ENCODE assay signal across 8 cellular contexts in the genomic region with DNA sequence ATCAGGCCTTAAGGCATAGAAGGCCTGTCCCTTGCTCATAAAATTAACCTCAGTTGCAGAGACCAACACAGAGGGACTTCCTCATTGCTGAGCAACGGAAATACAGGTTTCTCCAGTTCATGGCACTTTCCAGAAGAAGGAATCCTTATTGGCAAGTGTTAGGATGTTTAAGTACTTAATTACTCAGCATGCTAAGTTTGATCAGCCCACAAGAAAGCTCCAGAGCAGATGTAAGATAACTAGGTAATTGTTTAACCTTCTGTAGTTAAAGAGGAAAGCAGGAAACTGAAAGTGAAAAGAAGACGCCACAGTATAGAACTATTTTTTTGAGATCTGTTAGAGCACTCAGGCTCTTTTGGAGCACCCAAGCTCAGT. TPM values are rescaled to one million over a fixed set of nuclear protein-coding genes. Genes with fewer than 3 reads are reported as not detected.
A peak's percentile ranks its signal among the peaks of the same experiment; 100 is the strongest.
DNase-seq lines count a peak whose midpoint lies in the region; ATAC-seq and TF ChIP-seq lines count a peak whose summit lies in the region.

No MANE protein-coding gene starts in this region.

- no peaks in the 10 kb centered on the region for H3K27me3 Mint-ChIP-seq in activated CD8-positive, alpha-beta memory T cell treated with anti-CD3 and anti-CD28 coated beads, Interleukin-2, amount 10 ng/mL, durations not matched to agents 7 days and 5 days

- peaks cover 43% of the 10 kb centered on the region for H3K4me1 Mint-ChIP-seq in activated CD8-positive, alpha-beta memory T cell treated with anti-CD3 and anti-CD28 coated beads, Interleukin-2, amount 10 ng/mL, durations not matched to agents 7 days and 5 days

- TF ChIP-seq EP300 in esophagus muscularis mucosa (IDR thresholded peaks at IDR 0.05) = no peak

- H3K27me3 ChIP-seq in prostate gland (replicated peaks; ENCODE audit: insufficient read depth) (no peaks in the 10 kb centered on the region), esophagus muscularis mucosa (no peaks in the 10 kb centered on the region)

- H3K9me3 Mint-ChIP-seq in activated CD8-positive, alpha-beta memory T cell treated with anti-CD3 and anti-CD28 coated beads, Interleukin-2, amount 10 ng/mL, durations not matched to agents 7 days and 5 days (ENCODE audit: low read depth) = no peaks in the 10 kb centered on the region
- H3K9me3 Mint-ChIP-seq in activated naive CD4-positive, alpha-beta T cell treated with anti-CD3 and anti-CD28 coated beads, Interleukin-2, amount 50 U/mL, for 72 hours = no peaks in the 10 kb centered on the region

- 17% methylated on average over 2 of the region's 2 CpGs for WGBS in prostate gland
- WGBS in esophagus muscularis mucosa = 61% methylated on average over 2 of the region's 2 CpGs

- no peaks in the 10 kb centered on the region for H3K9me3 ChIP-seq in prostate gland
- H3K9me3 ChIP-seq in esophagus muscularis mucosa = no peaks in the 10 kb centered on the region

- CTCF ChIA-PET in activated CD8-positive, alpha-beta memory T cell treated with anti-CD3 and anti-CD28 coated beads, Interleukin-2, amount 10 ng/mL, durations not matched to agents 7 days and 5 days (lab: Charles Lee) = interaction anchor here (3.1 kb wide), 1 partner anchor 10 kb away, joined by 17 read pairs; no protein-coding TSS in a partner anchor

- no peak for DNase-seq in activated CD8-positive, alpha-beta memory T cell treated with anti-CD3 and anti-CD28 coated beads, Interleukin-2, amount 10 ng/mL, durations not matched to agents 7 days and 5 days
- no peak for DNase-seq in activated CD8-positive, alpha-beta memory T cell treated with anti-CD3 and anti-CD28 coated beads for 24 hours
- DNase-seq in activated naive CD4-positive, alpha-beta T cell treated with anti-CD3 and anti-CD28 coated beads, Interleukin-2, amount 50 U/mL, for 72 hours (ENCODE audit: low spot score in 2 of 2) = no peak
- DNase-seq in prostate gland (ENCODE audit: low spot score) (peak; percentile 49), esophagus muscularis mucosa (ENCODE audit: extremely low spot score) (no peak), NK-92 (lab: John Stamatoyannopoulos, UW; ENCODE audit: unreplicated experiment) (no peak)
- DNase-seq in activated CD4-positive, alpha-beta T cell treated with anti-CD3 and anti-CD28 coated beads for 48 hours = no peak

- peak; percentile 57 for ATAC-seq in activated CD8-positive, alpha-beta memory T cell treated with anti-CD3 and anti-CD28 coated beads, Interleukin-2, amount 10 ng/mL, durations not matched to agents 7 days and 5 days
- peak; percentile 58 for ATAC-seq in HG03039 (IDR thresholded peaks at IDR 0.05; ENCODE audit: unreplicated experiment)
- peak; percentile 70 to 75 for ATAC-seq in activated naive CD4-positive, alpha-beta T cell treated with anti-CD3 and anti-CD28 coated beads, Interleukin-2, amount 50 U/mL, for 72 hours

- H3K27ac Mint-ChIP-seq in activated CD8-positive, alpha-beta memory T cell treated with anti-CD3 and anti-CD28 coated beads, Interleukin-2, amount 10 ng/mL, durations not matched to agents 7 days and 5 days = peak overlapping the region; percentile 96
- peak overlapping the region; percentile 85 to 92 for H3K27ac Mint-ChIP-seq in activated naive CD4-positive, alpha-beta T cell treated with anti-CD3 and anti-CD28 coated beads, Interleukin-2, amount 50 U/mL, for 72 hours

- TF ChIP-seq CTCF in prostate gland (IDR thresholded peaks at IDR 0.05) (no peak), esophagus muscularis mucosa (IDR thresholded peaks at IDR 0.05) (no peak)

- H3K36me3 ChIP-seq in prostate gland (no peaks in the 10 kb centered on the region), esophagus muscularis mucosa (peaks cover 0 to 29% (median 3%) of the 10 kb centered on the region in 4 donors)

- peaks cover 25% of the 10 kb centered on the region for H3K36me3 Mint-ChIP-seq in activated CD8-positive, alpha-beta memory T cell treated with anti-CD3 and anti-CD28 coated beads, Interleukin-2, amount 10 ng/mL, durations not matched to agents 7 days and 5 days
- H3K36me3 Mint-ChIP-seq in activated naive CD4-positive, alpha-beta T cell treated with anti-CD3 and anti-CD28 coated beads, Interleukin-2, amount 50 U/mL, for 72 hours = peaks cover 16 to 22% of the 10 kb centered on the region in 2 donors

- TF ChIP-seq POLR2A in prostate gland (IDR thresholded peaks at IDR 0.05) (no peak), esophagus muscularis mucosa (IDR thresholded peaks at IDR 0.05; ENCODE audit: low read depth) (no peak)

- H3K4me3 ChIP-seq in prostate gland (no peak overlapping the region), esophagus muscularis mucosa (no peak overlapping the region)

- H3K27ac ChIP-seq in prostate gland (peak overlapping the region; percentile 65 to 75), esophagus muscularis mucosa (replicated peaks in 1 of 4) (peak overlapping the region in 2 of 4 donors; percentile 31 to 48)

- intact Hi-C loops in prostate gland (cut with DNase I) (loop anchor here (5.0 kb wide), 1 partner anchor 122 kb away; no protein-coding TSS in a partner anchor), esophagus muscularis mucosa (cut with DNase I) (loop anchor here (10.0 kb wide), 2 partner anchors 129 to 219 kb away; partner anchors contain the start of gene SMPX)

- H3K4me1 ChIP-seq in prostate gland (replicated peaks) (no peaks in the 10 kb centered on the region), esophagus muscularis mucosa (peaks cover 0 to 18% (median 12%) of the 10 kb centered on the region in 4 donors)

- H3K4me3 Mint-ChIP-seq in activated CD8-positive, alpha-beta memory T cell treated with anti-CD3 and anti-CD28 coated beads, Interleukin-2, amount 10 ng/mL, durations not matched to agents 7 days and 5 days = peak overlapping the region; percentile 71

RNA-seq across cellular contexts. Expression of gene SMS, which starts 33.5 kb away (rescaled TPM):
- 10 to 100 TPM; 76.2 to 95.6 TPM for total RNA-seq in activated CD8-positive, alpha-beta memory T cell treated with anti-CD3 and anti-CD28 coated beads, Interleukin-2, amount 10 ng/mL, durations not matched to agents 7 days and 5 days
- total RNA-seq in activated naive CD4-positive, alpha-beta T cell treated with anti-CD3 and anti-CD28 coated beads, Interleukin-2, amount 50 U/mL, for 72 hours = 100 to 1,000 TPM in 1 of 2 donors, 10 to 100 TPM in 1; 38.0 to 105 TPM
- 100 to 1,000 TPM in 1 of 2 donors, 10 to 100 TPM in 1; 57.0 to 116 TPM for total RNA-seq in prostate gland
- 10 to 100 TPM; 56.3 to 79.7 (median 65.6) TPM for total RNA-seq in esophagus muscularis mucosa

RNA-seq across cellular contexts. Expression of gene PHEX, which starts 58.1 kb away (rescaled TPM):
- total RNA-seq in activated CD8-positive, alpha-beta memory T cell treated with anti-CD3 and anti-CD28 coated beads, Interleukin-2, amount 10 ng/mL, durations not matched to agents 7 days and 5 days = 1 to 10 TPM; 1.1 to 7.7 TPM
- 1 to 10 TPM in 1 of 2 donors, under 1 TPM in 1; 0.93 to 1.5 TPM for total RNA-seq in activated naive CD4-positive, alpha-beta T cell treated with anti-CD3 and anti-CD28 coated beads, Interleukin-2, amount 50 U/mL, for 72 hours
- total RNA-seq in prostate gland = under 1 TPM; 0.34 to 0.82 TPM
- total RNA-seq in esophagus muscularis mucosa = 1 to 10 TPM in 1 of 4 donors, under 1 TPM in 3; 0.52 to 1.2 (median 0.65) TPM
